Comparison of ENCODE assay signal across 8 cellular contexts in genomic region chr19:52527954-52528326, GRCh38. TPM values are rescaled to one million over a fixed set of nuclear protein-coding genes. Genes with fewer than 3 reads are reported as not detected.
A peak's percentile ranks its signal among the peaks of the same experiment; 100 is the strongest.
DNase-seq lines count a peak whose midpoint lies in the region; ATAC-seq, FAIRE-seq and TF ChIP-seq lines count a peak whose summit lies in the region.

No MANE protein-coding gene starts in this region.

- peaks cover 17% of the 10 kb centered on the region for H3K4me1 Mint-ChIP-seq in activated naive CD4-positive, alpha-beta T cell treated with anti-CD3 and anti-CD28 coated beads for 36 hours (ENCODE audit: low read depth)
- H3K4me1 Mint-ChIP-seq in immature natural killer cell = peaks cover 31 to 35% of the 10 kb centered on the region in 2 donors
- peaks cover 20% of the 10 kb centered on the region for H3K4me1 Mint-ChIP-seq in stimulated activated effector memory CD8-positive, alpha-beta T cell treated with anti-CD3 and anti-CD28 coated beads, Interleukin-12 subunit alpha, Interleukin-12 subunit beta, amount 100 ng/mL, for 72 hours

- H3K79me2 ChIP-seq in K562 (ENCODE audit: control insufficient read depth, insufficient read depth, low read length) = peaks cover 35% of the 10 kb centered on the region

- no peaks in the 10 kb centered on the region for H3K27me3 Mint-ChIP-seq in activated naive CD4-positive, alpha-beta T cell treated with anti-CD3 and anti-CD28 coated beads for 36 hours (ENCODE audit: low read depth)
- peaks cover 0 to 2% (median 0%) of the 10 kb centered on the region in 3 donors for H3K27me3 Mint-ChIP-seq in immature natural killer cell (ENCODE audit: low read depth in 3 of 3)

- CTCF ChIA-PET in activated naive CD4-positive, alpha-beta T cell treated with anti-CD3 and anti-CD28 coated beads for 36 hours (lab: Charles Lee) = no interaction called here
- CTCF ChIA-PET in K562 (lab: Yijun Ruan, JAX; ENCODE audit: low intra/inter-chr PET ratio) = no interaction called here

- in situ Hi-C loops in K562 (cut with MboI) = no loop called here

- H2AFZ ChIP-seq in K562 (ENCODE audit: low read depth, low read length) = peak overlapping the region; percentile 52

- no peak for TF ChIP-seq RAD21 in K562 (CRISPR knock-in tag; conservative IDR thresholded peaks at IDR 0.05 in 1 of 2, IDR thresholded peaks at IDR 0.05 in 1 of 2)

- no peak for TF ChIP-seq EP300 in K562 (IDR thresholded peaks at IDR 0.05; ENCODE audit: low read length)

- H3K9me3 ChIP-seq in HUES48 (ENCODE audit: control insufficient read depth, insufficient read depth, low read length) (no peaks in the 10 kb centered on the region), K562 (replicated peaks; ENCODE audit: control insufficient read depth, insufficient read depth, low read depth, low read length) (peaks cover 1% of the 10 kb centered on the region; the same call in 1 of the 2 replicates)

- intact Hi-C loops in activated naive CD4-positive, alpha-beta T cell treated with anti-CD3 and anti-CD28 coated beads for 36 hours (cut with micrococcal nuclease) = loop anchor here (1.0 to 5.0 kb wide), 8 partner anchors 7 to 261 kb away; partner anchors contain the start of genes ZNF528, ZNF611, ZNF701 and ZNF766
- intact Hi-C loops in K562 (cut with micrococcal nuclease) = loop anchor here (10.0 kb wide), 1 partner anchor 167 kb away; no protein-coding TSS in a partner anchor

- TF ChIP-seq POLR2A in K562 (conservative IDR thresholded peaks at IDR 0.05) = 0 out of 2 replicates have a peak, but pooled peaks have one; percentile 6

- peak overlapping the region; percentile 53 for H3K27ac ChIP-seq in HUES48 (ENCODE audit: low read depth, low read length)
- H3K27ac ChIP-seq in K562 (ENCODE audit: extremely low read depth, low read depth, low read length) = peak overlapping the region; percentile 84

- no peak for FAIRE-seq in K562 (lab: Jason Lieb, UNC)

- peak; percentile 50 for ATAC-seq in K562
- ATAC-seq in stimulated activated effector memory CD8-positive, alpha-beta T cell treated with anti-CD3 and anti-CD28 coated beads, Interleukin-12 subunit alpha, Interleukin-12 subunit beta, amount 100 ng/mL, for 72 hours = no peak

- H3K4me2 ChIP-seq in K562 (ENCODE audit: insufficient read depth, low read length) = peak overlapping the region; percentile 84

- H4K20me1 ChIP-seq in K562 (replicated peaks; ENCODE audit: control insufficient read depth, insufficient read depth, low read length) = no peaks in the 10 kb centered on the region

- H3K9me1 ChIP-seq in K562 (ENCODE audit: control insufficient read depth, insufficient read depth, low read length) = no peaks in the 10 kb centered on the region

- peaks cover 7% of the 10 kb centered on the region for H3K9me3 Mint-ChIP-seq in activated naive CD4-positive, alpha-beta T cell treated with anti-CD3 and anti-CD28 coated beads for 36 hours
- H3K9me3 Mint-ChIP-seq in immature natural killer cell = no peaks in the 10 kb centered on the region
- H3K9me3 Mint-ChIP-seq in stimulated activated effector memory CD8-positive, alpha-beta T cell treated with anti-CD3 and anti-CD28 coated beads, Interleukin-12 subunit alpha, Interleukin-12 subunit beta, amount 100 ng/mL, for 72 hours = peaks cover 4% of the 10 kb centered on the region

- peak overlapping the region; percentile 97 for H3K4me3 ChIP-seq in HUES48 (ENCODE audit: low read depth, low read length)
- H3K4me3 ChIP-seq in K562 = peak overlapping the region; percentile 61

- H3K4me3 Mint-ChIP-seq in activated naive CD4-positive, alpha-beta T cell treated with anti-CD3 and anti-CD28 coated beads for 36 hours = peak overlapping the region; percentile 97
- peak overlapping the region; percentile 98 to 100 (median 99) for H3K4me3 Mint-ChIP-seq in immature natural killer cell
- H3K4me3 Mint-ChIP-seq in stimulated activated effector memory CD8-positive, alpha-beta T cell treated with anti-CD3 and anti-CD28 coated beads, Interleukin-12 subunit alpha, Interleukin-12 subunit beta, amount 100 ng/mL, for 72 hours = peak overlapping the region; percentile 89

- H3K9ac ChIP-seq in HUES48 (ENCODE audit: low read depth, low read length) (peak overlapping the region; percentile 73), K562 (ENCODE audit: insufficient read depth in 1 of 2, low read depth in 2 of 2, low read length in 2 of 2) (peak overlapping the region; percentile 85 to 97)

- H3K36me3 Mint-ChIP-seq in activated naive CD4-positive, alpha-beta T cell treated with anti-CD3 and anti-CD28 coated beads for 36 hours (ENCODE audit: low read depth) = peaks cover 27% of the 10 kb centered on the region
- H3K36me3 Mint-ChIP-seq in immature natural killer cell = peaks cover 0 to 4% (median 4%) of the 10 kb centered on the region in 3 donors
- H3K36me3 Mint-ChIP-seq in stimulated activated effector memory CD8-positive, alpha-beta T cell treated with anti-CD3 and anti-CD28 coated beads, Interleukin-12 subunit alpha, Interleukin-12 subunit beta, amount 100 ng/mL, for 72 hours = peaks cover 19% of the 10 kb centered on the region

- 2% methylated on average over 23 of the region's 23 CpGs for WGBS in K562 (ENCODE audit: insufficient coverage, low coverage, missing lambda C conversion rate)

- no peaks in the 10 kb centered on the region for H3K4me1 ChIP-seq in HUES48 (ENCODE audit: control insufficient read depth, insufficient read depth, low read length)
- peaks cover 3 to 10% of the 10 kb centered on the region in 2 experiments; a peak in 2 of 5 replicates for H3K4me1 ChIP-seq in K562 (replicated peaks in 1 of 2; ENCODE audit: control insufficient read depth in 2 of 2, insufficient read depth in 2 of 2, low read length in 2 of 2)

- H3K27me3 ChIP-seq in HUES48 (ENCODE audit: control insufficient read depth, insufficient read depth, low read length) (no peaks in the 10 kb centered on the region), K562 (ENCODE audit: control insufficient read depth in 2 of 2, insufficient read depth in 2 of 2, low read length in 2 of 2) (no peaks in the 10 kb centered on the region)

- TSS peak; percentile 83 for BruUV-seq in K562 (replicated peaks; lab: Mats Ljungman, UMichigan)

- H3K27ac Mint-ChIP-seq in activated naive CD4-positive, alpha-beta T cell treated with anti-CD3 and anti-CD28 coated beads for 36 hours = peak overlapping the region; percentile 95
- H3K27ac Mint-ChIP-seq in immature natural killer cell = peak overlapping the region; percentile 97 to 100 (median 99)
- H3K27ac Mint-ChIP-seq in stimulated activated effector memory CD8-positive, alpha-beta T cell treated with anti-CD3 and anti-CD28 coated beads, Interleukin-12 subunit alpha, Interleukin-12 subunit beta, amount 100 ng/mL, for 72 hours = peak overlapping the region; percentile 97

- POLR2A ChIA-PET in K562 (lab: Yijun Ruan, JAX) = no interaction called here

- peak; percentile 5 for DNase-seq in activated naive CD4-positive, alpha-beta T cell treated with anti-CD3 and anti-CD28 coated beads for 36 hours
- DNase-seq in activated naive CD4-positive, alpha-beta T cell treated with Interleukin-2 at 50 U/mL for 16 hours = no peak
- DNase-seq in K562 (ENCODE audit: extremely low read depth in 1 of 4, low spot score in 3 of 4) (peak; percentile 13 to 58 (median 38)), immature natural killer cell (peak in 1 of 3 donors; percentile 7), GM19240 (ENCODE audit: insufficient read length, low spot score) (no peak), NOMO-1 treated with DMSO at 0.1 percent for 48 hours (lab: John Stamatoyannopoulos, UW; ENCODE audit: unreplicated experiment) (no peak)
- DNase-seq in stimulated activated effector memory CD8-positive, alpha-beta T cell treated with anti-CD3 and anti-CD28 coated beads, Interleukin-12 subunit alpha, Interleukin-12 subunit beta, amount 100 ng/mL, for 72 hours (ENCODE audit: low spot score in 2 of 2) = no peak

- no peak for TF ChIP-seq CTCF in K562 (IDR thresholded peaks at IDR 0.05 in 2 of 3, conservative IDR thresholded peaks at IDR 0.05 in 1 of 3; ENCODE audit: insufficient read depth in 2 of 3, low read depth in 1 of 3, low read length in 3 of 3)

- H3K36me3 ChIP-seq in HUES48 (ENCODE audit: control insufficient read depth, insufficient read depth, low read length) = no peaks in the 10 kb centered on the region
- peaks cover 17% of the 10 kb centered on the region for H3K36me3 ChIP-seq in K562 (ENCODE audit: control insufficient read depth, insufficient read depth, low read length)

RNA-seq across cellular contexts. Expression of gene ZNF808, which starts 0.5 kb away (rescaled TPM):
- 10 to 100 TPM; 19.1 to 20.1 TPM for total RNA-seq in activated naive CD4-positive, alpha-beta T cell treated with anti-CD3 and anti-CD28 coated beads for 36 hours
- total RNA-seq in K562 (2011; cell fraction: chromatin; rRNA removed; ENCODE audit: low replicate concordance) = 28.3 and 99.4 TPM in 2 replicates
- total RNA-seq in K562 (2011; cell fraction: nucleolus; rRNA removed) = 18.7 and 32.1 TPM in 2 replicates
- total RNA-seq in K562 (2011; cell fraction: nucleoplasm; rRNA removed) = 31.3 and 35.0 TPM in 2 replicates
- total RNA-seq in K562 (2014; rRNA removed) (8.1 and 10.9 TPM in 2 replicates), K562 (2014; rRNA removed; fragmentation: Illumina TruSeq; extraction: Trizol) (19.2 and 22.7 TPM in 2 replicates), K562 (2015; rRNA removed; fragmentation: Illumina TruSeq; extraction: Trizol) (12.9 and 13.0 TPM in 2 replicates), K562 (2021) (20.1 and 20.8 TPM in 2 replicates)
- polyA plus RNA-seq in K562 (2011; rRNA removed) (14.2 and 14.8 TPM in 2 replicates), K562 (2014; fragmentation: Illumina TruSeq; extraction: Trizol) (8.3 and 10.3 TPM in 2 replicates), K562 (2014; fragmentation: Nextera tagmentation; extraction: Ambion mirVana) (1 to 10 TPM; 3.1 to 3.4 TPM), K562 (2014; rRNA removed) (7.3 and 7.8 TPM in 2 replicates), immature natural killer cell (10 to 100 TPM in 2 of 3 donors, not detected in 1; 12.4 to 16.6 TPM)
- polyA plus RNA-seq in K562 (2011; cell fraction: cytosol; rRNA removed) = 2.2 and 6.7 TPM in 2 replicates
- 10.0 and 11.2 TPM in 2 replicates for polyA plus RNA-seq in K562 (2011; cell fraction: nucleus; rRNA removed)
- polyA plus RNA-seq in K562 (2012) = 3.2 and 4.1 TPM in 2 replicates
- 69.5 and 80.8 TPM in 2 replicates for polyA minus RNA-seq in K562 (2011; rRNA and poly(A)+ RNA removed)
- 11.9 and 13.0 TPM in 2 replicates for polyA minus RNA-seq in K562 (2011; cell fraction: cytosol; rRNA and poly(A)+ RNA removed)
- polyA minus RNA-seq in K562 (2011; cell fraction: nucleus; rRNA and poly(A)+ RNA removed) = 9.7 and 24.9 TPM in 2 replicates

RNA-seq across cellular contexts. Expression of gene ZNF701, which starts 42.1 kb away (rescaled TPM):
- 10 to 100 TPM; 13.8 to 15.0 TPM for total RNA-seq in activated naive CD4-positive, alpha-beta T cell treated with anti-CD3 and anti-CD28 coated beads for 36 hours
- total RNA-seq in K562 (2011; cell fraction: chromatin; rRNA removed; ENCODE audit: low replicate concordance) = 30.6 and 77.6 TPM in 2 replicates
- 22.2 and 27.2 TPM in 2 replicates for total RNA-seq in K562 (2011; cell fraction: nucleolus; rRNA removed)
- 35.2 and 36.9 TPM in 2 replicates for total RNA-seq in K562 (2011; cell fraction: nucleoplasm; rRNA removed)
- total RNA-seq in K562 (2014; rRNA removed) = 8.0 and 9.1 TPM in 2 replicates
- total RNA-seq in K562 (2014; rRNA removed; fragmentation: Illumina TruSeq; extraction: Trizol) = 15.4 and 17.7 TPM in 2 replicates
- 10.1 and 11.3 TPM in 2 replicates for total RNA-seq in K562 (2015; rRNA removed; fragmentation: Illumina TruSeq; extraction: Trizol)
- total RNA-seq in K562 (2021) = 12.9 and 15.2 TPM in 2 replicates
- 15.9 and 16.9 TPM in 2 replicates for polyA plus RNA-seq in K562 (2011; rRNA removed)
- polyA plus RNA-seq in K562 (2011; cell fraction: cytosol; rRNA removed) = 5.1 and 10.3 TPM in 2 replicates
- 16.5 and 19.2 TPM in 2 replicates for polyA plus RNA-seq in K562 (2011; cell fraction: nucleus; rRNA removed)
- polyA plus RNA-seq in K562 (2012) = 5.4 and 9.6 TPM in 2 replicates
- 8.7 and 9.2 TPM in 2 replicates for polyA plus RNA-seq in K562 (2014; fragmentation: Illumina TruSeq; extraction: Trizol)
- polyA plus RNA-seq in K562 (2014; fragmentation: Nextera tagmentation; extraction: Ambion mirVana) = 10 to 100 TPM in 1 of 2 experiments, 1 to 10 TPM in 1; 5.3 to 11.1 TPM
- polyA plus RNA-seq in K562 (2014; rRNA removed) = 9.3 and 9.9 TPM in 2 replicates
- polyA minus RNA-seq in K562 (2011; rRNA and poly(A)+ RNA removed) = 39.2 and 45.7 TPM in 2 replicates
- 10.8 and 11.6 TPM in 2 replicates for polyA minus RNA-seq in K562 (2011; cell fraction: cytosol; rRNA and poly(A)+ RNA removed)
- 15.9 and 22.9 TPM in 2 replicates for polyA minus RNA-seq in K562 (2011; cell fraction: nucleus; rRNA and poly(A)+ RNA removed)
- 10 to 100 TPM in 2 of 3 donors, 1 to 10 TPM in 1; 2.7 to 25.1 (median 13.3) TPM for polyA plus RNA-seq in immature natural killer cell

Comparison
In these comparisons a context has a peak if more than half of its experiments do, and no peak if none do; other contexts are left out.
1. DNase-seq: peak in activated naive CD4-positive, alpha-beta T cell treated with anti-CD3 and anti-CD28 coated beads for 36 hours (single experiment) and K562 (4 of 4); none in activated naive CD4-positive, alpha-beta T cell treated with Interleukin-2 at 50 U/mL for 16 hours (single experiment), stimulated activated effector memory CD8-positive, alpha-beta T cell treated with anti-CD3 and anti-CD28 coated beads, Interleukin-12 subunit alpha, Interleukin-12 subunit beta, amount 100 ng/mL, for 72 hours (0 of 2), GM19240 (single experiment) and NOMO-1 treated with DMSO at 0.1 percent for 48 hours (single experiment).
2. Peak in every context shown above with its lines, with median percentiles within 50 percentile points of each other: H3K27ac Mint-ChIP-seq and H3K4me3 Mint-ChIP-seq.